Comparison of ENCODE assay signal across 8 cellular contexts in genomic region chr1:31943546-31944184, GRCh38. TPM values are rescaled to one million over a fixed set of nuclear protein-coding genes. Genes with fewer than 3 reads are reported as not detected.
A peak's percentile ranks its signal among the peaks of the same experiment; 100 is the strongest.
DNase-seq lines count a peak whose midpoint lies in the region; ATAC-seq, FAIRE-seq and TF ChIP-seq lines count a peak whose summit lies in the region.

No MANE protein-coding gene starts in this region.

- CTCF ChIA-PET in OCI-LY7 (lab: Charles Lee; ENCODE audit: unreplicated experiment) (interaction anchor here (0.5 to 1.9 kb wide), 3 partner anchors 20 to 70 kb away, joined by 3 to 6 read pairs (median 5); partner anchors contain the start of gene KHDRBS1), SK-N-SH (lab: Yijun Ruan, JAX) (interaction anchor here (2.5 to 3.8 kb wide), 2 partner anchors 21 to 154 kb away, joined by 10 to 24 read pairs; no protein-coding TSS in a partner anchor)

- peak; percentile 4 for ATAC-seq in GM19324 (IDR thresholded peaks at IDR 0.05; ENCODE audit: low FRiP score, unreplicated experiment)

- DNase-seq in OCI-LY7 (ENCODE audit: low spot score) (no peak), small intestine (peak; percentile 51), OCI-M2 (lab: John Stamatoyannopoulos, UW; ENCODE audit: unreplicated experiment) (no peak), SK-N-SH (no peak), NCI-H748 (lab: John Stamatoyannopoulos, UW; ENCODE audit: unreplicated experiment) (no peak), NCI-H187 (lab: John Stamatoyannopoulos, UW) (no peak)

- no peak for TF ChIP-seq RAD21 in SK-N-SH (IDR thresholded peaks at IDR 0.05; ENCODE audit: low read length)

- no peak overlapping the region for H3K9ac ChIP-seq in SK-N-SH

- peaks cover 5% of the 10 kb centered on the region for H3F3A ChIP-seq in SK-N-SH (replicated peaks; ENCODE audit: insufficient read depth)

- peak overlapping the region; percentile 65 for H3K4me3 ChIP-seq in OCI-LY7 (ENCODE audit: low read depth, low read length, poor library complexity, severe bottlenecking)
- no peak overlapping the region for H3K4me3 ChIP-seq in esophagus (ENCODE audit: low read depth in 1 of 2, low read length in 2 of 2)
- peak overlapping the region in 1 of 2 donors; percentile 52 for H3K4me3 ChIP-seq in small intestine (ENCODE audit: low read depth in 1 of 2, low read length in 2 of 2)
- no peak overlapping the region for H3K4me3 ChIP-seq in SK-N-SH (ENCODE audit: low read depth in 2 of 2, low read length in 1 of 2)

- POLR2A ChIA-PET in OCI-LY7 (lab: Charles Lee) (interaction anchor here (0.7 to 3.2 kb wide), 12 partner anchors 9 to 203 kb away, joined by 3 to 20 read pairs (median 4); partner anchors contain the start of gene TMEM39B), SK-N-SH (lab: Yijun Ruan, JAX) (no interaction called here)

- BruUV-seq in OCI-LY7 (replicated peaks; lab: Mats Ljungman, UMichigan), result no TSS peak

- H3K27me3 ChIP-seq in esophagus (ENCODE audit: control insufficient read depth in 1 of 2, insufficient read depth in 2 of 2, low read length in 2 of 2), result no peaks in the 10 kb centered on the region
- H3K27me3 ChIP-seq in small intestine (ENCODE audit: control insufficient read depth in 2 of 2, insufficient read depth in 2 of 2, low read length in 2 of 2), result no peaks in the 10 kb centered on the region
- no peaks in the 10 kb centered on the region for H3K27me3 ChIP-seq in SK-N-SH (ENCODE audit: insufficient read depth)

- H3K9me2 ChIP-seq in OCI-LY7 (ENCODE audit: insufficient read depth, low read length) (no peaks in the 10 kb centered on the region), SK-N-SH (no peaks in the 10 kb centered on the region)

- H3K9me3 ChIP-seq in OCI-LY7 (ENCODE audit: low read length) (no peaks in the 10 kb centered on the region), esophagus (ENCODE audit: control insufficient read depth in 2 of 2, insufficient read depth in 1 of 2, low read depth in 1 of 2, low read length in 1 of 2) (no peaks in the 10 kb centered on the region), small intestine (ENCODE audit: control insufficient read depth, low read depth) (no peaks in the 10 kb centered on the region), SK-N-SH (no peaks in the 10 kb centered on the region)

- H4K20me1 ChIP-seq in OCI-LY7 (ENCODE audit: insufficient read depth, low read length), result no peaks in the 10 kb centered on the region
- H4K20me1 ChIP-seq in SK-N-SH (ENCODE audit: insufficient read depth), result no peaks in the 10 kb centered on the region

- TF ChIP-seq EP300 in SK-N-SH (IDR thresholded peaks at IDR 0.05; ENCODE audit: borderline replicate concordance in 1 of 2, low read depth in 1 of 2, low read length in 1 of 2), result no peak

- TF ChIP-seq CTCF in OCI-LY7 (conservative IDR thresholded peaks at IDR 0.05; ENCODE audit: low read length) (no peak), SK-N-SH (IDR thresholded peaks at IDR 0.05) (no peak)

- peaks cover 63% of the 10 kb centered on the region for H3K4me1 ChIP-seq in OCI-LY7 (ENCODE audit: insufficient read depth, low read length, poor library complexity, severe bottlenecking)
- peaks cover 0 to 6% of the 10 kb centered on the region in 2 donors for H3K4me1 ChIP-seq in esophagus (ENCODE audit: control insufficient read depth in 2 of 2, insufficient read depth in 2 of 2, low read length in 1 of 2)
- H3K4me1 ChIP-seq in small intestine (ENCODE audit: control insufficient read depth in 2 of 2, insufficient read depth in 1 of 2, low read depth in 1 of 2, low read length in 1 of 2), result peaks cover 5 to 8% of the 10 kb centered on the region in 2 donors
- H3K4me1 ChIP-seq in SK-N-SH (ENCODE audit: control insufficient read depth in 1 of 2, insufficient read depth in 2 of 2, low read depth in 1 of 2, low read length in 1 of 2), result peaks cover 2 to 12% of the 10 kb centered on the region in 2 experiments; a peak in 3 of 4 replicates

- H3K27ac ChIP-seq in OCI-LY7 (ENCODE audit: low read depth, low read length, poor library complexity, severe bottlenecking) (peak overlapping the region; percentile 68), esophagus (ENCODE audit: low read depth in 2 of 2, low read length in 1 of 2) (peak overlapping the region; percentile 95 to 96), small intestine (ENCODE audit: low read depth in 1 of 2, low read length in 1 of 2) (peak overlapping the region; percentile 83 to 94), SK-N-SH (ENCODE audit: low read depth in 2 of 2, low read length in 1 of 2) (no peak overlapping the region)

- intact Hi-C loops in OCI-LY7 (cut with micrococcal nuclease; ENCODE audit: unreplicated experiment), result no loop called here

- 74 to 78% methylated on average over 3 of the region's 3 CpGs for WGBS in esophagus, 2 donors
- 57 to 79% (median 62%) methylated on average over 3 of the region's 3 CpGs for WGBS in small intestine, 3 donors
- WGBS in SK-N-SH (ENCODE audit: low lambda C conversion rate), result 91% methylated on average over 3 of the region's 3 CpGs

- H3K36me3 ChIP-seq in OCI-LY7 (ENCODE audit: insufficient read depth, low read length) (no peaks in the 10 kb centered on the region), esophagus (ENCODE audit: control insufficient read depth in 2 of 2, insufficient read depth in 2 of 2, low read length in 1 of 2) (no peaks in the 10 kb centered on the region), small intestine (ENCODE audit: control insufficient read depth in 2 of 2, insufficient read depth in 2 of 2, low read length in 2 of 2) (no peaks in the 10 kb centered on the region), SK-N-SH (replicated peaks in 1 of 2; ENCODE audit: control insufficient read depth in 1 of 2, insufficient read depth in 2 of 2, low read length in 1 of 2) (no peaks in the 10 kb centered on the region)

- H3K79me2 ChIP-seq in OCI-LY7 (ENCODE audit: insufficient read depth, low read depth, low read length) (no peaks in the 10 kb centered on the region), SK-N-SH (ENCODE audit: insufficient read depth) (no peaks in the 10 kb centered on the region)

- peak overlapping the region; percentile 80 for H2AFZ ChIP-seq in OCI-LY7 (ENCODE audit: low read length)
- H2AFZ ChIP-seq in SK-N-SH (ENCODE audit: low read depth), result no peak overlapping the region

- H3K4me2 ChIP-seq in OCI-LY7 (ENCODE audit: low read length) (peak overlapping the region; percentile 81), SK-N-SH (no peak overlapping the region)

- no peak for FAIRE-seq in small intestine (lab: Jason Lieb, UNC)

TF ChIP-seq in SK-N-SH, 30 proteins besides CTCF, POLR2A, EP300 and RAD21:
- no peak for TF ChIP-seq USF1 (IDR thresholded peaks at IDR 0.05; ENCODE audit: borderline replicate concordance, low read depth)
- TF ChIP-seq TCF12 (IDR thresholded peaks at IDR 0.05), result no peak
- TF ChIP-seq TAF1 (IDR thresholded peaks at IDR 0.05; ENCODE audit: borderline replicate concordance, low read depth, low read length), result no peak
- no peak for TF ChIP-seq YY1 (IDR thresholded peaks at IDR 0.05; ENCODE audit: low read depth)
- no peak for TF ChIP-seq JUND (IDR thresholded peaks at IDR 0.05)

RNA-seq across cellular contexts. Expression of gene PTP4A2, which starts 5.5 kb away (rescaled TPM):
- total RNA-seq in OCI-LY7 (2014; rRNA removed; shearing (Covaris generic)), result 208 and 211 TPM in 2 replicates
- total RNA-seq in OCI-LY7 (2022), result 186 and 196 TPM in 2 replicates
- polyA plus RNA-seq in esophagus (10 to 100 TPM; 40.6 to 45.5 TPM), small intestine (100 to 1,000 TPM; 115 to 129 (median 120) TPM), SK-N-SH (2012; rRNA removed) (41.7 and 46.7 TPM in 2 replicates)
- polyA plus RNA-seq in SK-N-SH (2012; cell fraction: cytosol; rRNA removed), result 65.9 and 99.4 TPM in 2 replicates
- polyA plus RNA-seq in SK-N-SH (2012; cell fraction: nucleus; rRNA removed), result 14.6 and 20.7 TPM in 2 replicates

Comparison
In these comparisons a context has a peak if more than half of its experiments do, and no peak if none do; other contexts are left out.
1. H3K27ac ChIP-seq: peak in OCI-LY7 (single experiment), esophagus (2 of 2) and small intestine (2 of 2); none in SK-N-SH (0 of 2).